17 cellular contexts compared by ENCODE assay signal in genomic region chr1:168959382-168959781, GRCh38.
DNase-seq lines count a peak whose midpoint lies in the region; ATAC-seq, FAIRE-seq and TF ChIP-seq lines count a peak whose summit lies in the region.
"Had no signal": no experiment of that assay in that cellular context is flagged by ENCODE, and none has a peak within 500 bp of the region (broad histone marks: within the 10 kb centered on the region; RNA-seq: fewer than 3 reads in every experiment).

No MANE protein-coding gene starts in this region.

- H3K27ac ChIP-seq in K562 (ENCODE audit: extremely low read depth, low read depth, low read length) (no peak overlapping the region), parathyroid adenoma (no peak overlapping the region), psoas muscle (no peak overlapping the region)

- BruUV-seq in K562 (replicated peaks; lab: Mats Ljungman, UMichigan), result no TSS peak

- no peak for FAIRE-seq in K562 (lab: Jason Lieb, UNC)
- FAIRE-seq: GM12891, GM18507, H54 had no signal

- no peak overlapping the region for H3K9ac ChIP-seq in K562 (ENCODE audit: insufficient read depth in 1 of 2, low read depth in 2 of 2, low read length in 2 of 2)
- no peak overlapping the region for H3K9ac ChIP-seq in parathyroid adenoma

- in situ Hi-C loops in K562 (cut with MboI), result no loop called here

- H3K27me3 ChIP-seq in K562 (ENCODE audit: control insufficient read depth in 2 of 2, insufficient read depth in 2 of 2, low read length in 2 of 2), result no peaks in the 10 kb centered on the region; a peak in 2 of 5 replicates
- H3K27me3 ChIP-seq in parathyroid adenoma (ENCODE audit: control insufficient read depth, insufficient read depth, low read length), result no peaks in the 10 kb centered on the region
- no peaks in the 10 kb centered on the region for H3K27me3 ChIP-seq in psoas muscle (ENCODE audit: insufficient read depth in 3 of 3, low read length in 2 of 3)

- no peaks in the 10 kb centered on the region for H3K79me2 ChIP-seq in K562 (ENCODE audit: control insufficient read depth, insufficient read depth, low read length)
- no peaks in the 10 kb centered on the region for H3K79me2 ChIP-seq in parathyroid adenoma

- H3K9me3 ChIP-seq in K562 (replicated peaks; ENCODE audit: control insufficient read depth, insufficient read depth, low read depth, low read length) (no peaks in the 10 kb centered on the region), parathyroid adenoma (ENCODE audit: control insufficient read depth, low read length) (no peaks in the 10 kb centered on the region), psoas muscle (no peaks in the 10 kb centered on the region)
- H3K9me3 ChIP-seq: HAP-1 had no signal

- POLR2A ChIA-PET in K562 (lab: Yijun Ruan, JAX), result interaction anchor here (1.1 kb wide), 1 partner anchor 83 kb away, joined by 3 read pairs; no protein-coding TSS in a partner anchor

- TF ChIP-seq EP300 in K562 (IDR thresholded peaks at IDR 0.05; ENCODE audit: low read length), result no peak

- H3K9me1 ChIP-seq in K562 (ENCODE audit: control insufficient read depth, insufficient read depth, low read length), result no peaks in the 10 kb centered on the region

- 0% methylated on average over 2 of the region's 2 CpGs for WGBS in K562 (ENCODE audit: insufficient coverage, low coverage, missing lambda C conversion rate)
- 86 to 93% (median 91%) methylated on average over 2 of the region's 2 CpGs for WGBS in psoas muscle, 3 donors

- H3K4me3 ChIP-seq in K562, result no peak overlapping the region
- peak overlapping the region; percentile 7 for H3K4me3 ChIP-seq in parathyroid adenoma (ENCODE audit: low read depth, low read length)
- no peak overlapping the region for H3K4me3 ChIP-seq in psoas muscle
- H3K4me3 ChIP-seq: HAP-1 had no signal

- H2AFZ ChIP-seq in K562 (ENCODE audit: low read depth, low read length) (no peak overlapping the region), parathyroid adenoma (peak overlapping the region; percentile 56)

- H3K4me1 ChIP-seq in K562 (replicated peaks in 1 of 2; ENCODE audit: control insufficient read depth in 2 of 2, insufficient read depth in 2 of 2, low read length in 2 of 2) (no peaks in the 10 kb centered on the region), parathyroid adenoma (no peaks in the 10 kb centered on the region), psoas muscle (no peaks in the 10 kb centered on the region)
- H3K4me1 ChIP-seq: HAP-1 had no signal

- no peaks in the 10 kb centered on the region for H4K20me1 ChIP-seq in K562 (replicated peaks; ENCODE audit: control insufficient read depth, insufficient read depth, low read length)

- no peak for TF ChIP-seq RAD21 in K562 (CRISPR knock-in tag; conservative IDR thresholded peaks at IDR 0.05 in 1 of 2, IDR thresholded peaks at IDR 0.05 in 1 of 2)

- no peak for TF ChIP-seq POLR2A in K562 (conservative IDR thresholded peaks at IDR 0.05)

- TF ChIP-seq CTCF in K562 (IDR thresholded peaks at IDR 0.05 in 2 of 3, conservative IDR thresholded peaks at IDR 0.05 in 1 of 3; ENCODE audit: insufficient read depth in 2 of 3, low read depth in 1 of 3, low read length in 3 of 3) (no peak), parathyroid adenoma (IDR thresholded peaks at IDR 0.05) (no peak), psoas muscle (IDR thresholded peaks at IDR 0.05) (no peak)

- CTCF ChIA-PET in K562 (lab: Yijun Ruan, JAX; ENCODE audit: low intra/inter-chr PET ratio), result no interaction called here

- intact Hi-C loops in K562 (cut with micrococcal nuclease) (no loop called here), psoas muscle (cut with DNase I) (no loop called here)

- DNase-seq in NCI-H69 (lab: John Stamatoyannopoulos, UW) (peak; percentile 16), K562 (ENCODE audit: extremely low read depth in 1 of 4, low spot score in 3 of 4) (no peak), psoas muscle (no peak), NOMO-1 treated with dmso at 0.1 percent for 144 hours (lab: John Stamatoyannopoulos, UW; ENCODE audit: unreplicated experiment) (no peak), DMS153 (lab: John Stamatoyannopoulos, UW) (no peak)
- DNase-seq: C1 segment of cervical spinal cord; CD4-positive, alpha-beta memory T cell; DMS79; EL; GDM1; GOT3; HFFc6 had no signal

- H3K36me3 ChIP-seq in K562 (ENCODE audit: control insufficient read depth, insufficient read depth, low read length) (no peaks in the 10 kb centered on the region), parathyroid adenoma (ENCODE audit: control insufficient read depth, insufficient read depth, low read length) (no peaks in the 10 kb centered on the region), psoas muscle (ENCODE audit: insufficient read depth in 1 of 2, low read depth in 1 of 2) (no peaks in the 10 kb centered on the region)
- H3K36me3 ChIP-seq: HAP-1 had no signal

- no peak overlapping the region for H3K4me2 ChIP-seq in K562 (ENCODE audit: insufficient read depth, low read length)
- H3K4me2 ChIP-seq in parathyroid adenoma (ENCODE audit: low read length), result peak overlapping the region; percentile 51

- ATAC-seq in K562, result no peak
- ATAC-seq in psoas muscle, result no peak

TF ChIP-seq in K562, 482 proteins besides CTCF, POLR2A, EP300 and RAD21:
- TF ChIP-seq RNF2 (IDR thresholded peaks at IDR 0.05) (no peak), ZKSCAN1 (IDR thresholded peaks at IDR 0.05; ENCODE audit: low read depth, low read length) (peak; percentile 88), ATF4 (CRISPR knock-in tag; IDR thresholded peaks at IDR 0.05) (no peak)
TF ChIP-seq in K562: peak in this region for 1.
